ENCODE assay signal across 8 cellular contexts in the genomic region with DNA sequence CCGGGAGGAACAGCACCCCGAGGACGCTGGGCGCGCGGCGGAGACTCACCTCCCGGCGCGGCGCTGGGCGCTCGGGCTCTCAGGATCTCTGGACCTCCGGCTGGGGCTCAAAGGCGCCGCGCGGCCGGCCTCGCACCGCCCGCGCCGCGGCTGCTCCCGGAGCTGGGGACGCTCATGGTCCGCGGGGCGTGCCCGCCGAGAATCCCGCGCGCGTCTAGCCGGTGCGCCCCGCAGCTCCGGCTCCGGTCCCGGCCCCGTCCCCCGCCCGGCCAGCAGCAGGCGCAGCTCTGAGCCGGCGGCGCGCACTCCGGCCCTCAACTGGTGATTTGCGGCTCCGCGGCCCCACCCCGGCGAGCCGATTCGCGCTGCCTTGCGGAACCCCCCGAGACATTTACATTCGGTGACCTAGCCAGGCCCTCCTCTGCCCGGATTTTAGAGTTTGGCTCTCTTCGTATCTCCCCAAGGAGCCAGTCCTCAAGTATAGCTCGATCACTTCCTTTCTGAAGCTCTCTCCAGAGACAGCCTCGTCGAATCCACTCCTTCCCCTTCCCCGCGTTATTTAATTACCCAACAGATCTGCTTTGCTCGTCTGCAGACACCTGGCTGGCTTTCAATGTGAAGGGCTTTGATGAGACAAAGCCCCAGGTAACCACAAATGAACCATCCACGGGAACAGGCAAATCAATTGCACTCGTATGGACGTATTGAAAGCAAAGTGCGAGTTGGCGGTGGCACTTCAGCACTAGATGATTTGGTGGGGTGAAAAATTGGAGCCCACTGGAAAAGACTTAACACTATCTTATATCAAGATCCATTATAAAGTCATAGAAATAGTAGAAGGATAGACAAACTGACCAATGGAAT. TPM values are rescaled to one million over a fixed set of nuclear protein-coding genes. Genes with fewer than 3 reads are reported as not detected.
DNase-seq lines count a peak whose midpoint lies in the region; ATAC-seq and TF ChIP-seq lines count a peak whose summit lies in the region.

A gene (minus strand): TSS at position 289 of the 864 bp plus-strand sequence. CDS start 6,907 bp downstream, outside the sequence.

- H3K4me3 Mint-ChIP-seq in IgD-negative memory B cell: peak within 1 kb of the TSS; percentile 90 to 98 (median 97)

- no peaks in the 10 kb centered on the region for H3K27me3 Mint-ChIP-seq in IgD-negative memory B cell

- no peaks in the 10 kb centered on the region for H3K9me3 Mint-ChIP-seq in IgD-negative memory B cell

- TF ChIP-seq POLR2A in lower leg skin (IDR thresholded peaks at IDR 0.05): no peak

- peaks cover 2% of the 10 kb centered on the region for H3K36me3 Mint-ChIP-seq in IgD-negative memory B cell

- H3K4me3 ChIP-seq in lower leg skin (ENCODE audit: low read depth, poor library complexity, severe bottlenecking): peak within 1 kb of the TSS; percentile 55

- intact Hi-C loops in lower leg skin (cut with DNase I; ENCODE audit: low total_unique reads): no loop called here

- TF ChIP-seq CTCF in lower leg skin (IDR thresholded peaks at IDR 0.05) (no peak), subcutaneous adipose tissue (IDR thresholded peaks at IDR 0.05; ENCODE audit: low read depth) (no peak)

- peaks cover 27 to 47% (median 39%) of the 10 kb centered on the region in 3 donors for H3K4me1 Mint-ChIP-seq in IgD-negative memory B cell

- 2 to 12% methylated on average over 13 to 74 of the region's 75 CpGs for WGBS in lower leg skin, 2 donors

- peak within 1 kb of the TSS; percentile 12 to 92 (median 84) for H3K27ac Mint-ChIP-seq in IgD-negative memory B cell

- DNase-seq in NCI-H82 (lab: John Stamatoyannopoulos, UW) (peak; percentile 66), NCI-H82 treated with DMSO at 0.1 percent for 48 hours (lab: John Stamatoyannopoulos, UW; ENCODE audit: unreplicated experiment) (no peak), SK-N-DZ (ENCODE audit: low spot score) (peak; percentile 31), ecto neural progenitor cell (ENCODE audit: low spot score) (peak; percentile 85), lower leg skin (ENCODE audit: low spot score in 2 of 2) (peak in 1 of 2 donors; percentile 93)

- peak; percentile 69 for ATAC-seq in GM21528 (IDR thresholded peaks at IDR 0.05; ENCODE audit: low FRiP score, unreplicated experiment)

RNA-seq across cellular contexts. Expression of the gene that starts here (rescaled TPM):
- 2.7 TPM for polyA plus RNA-seq in IgD-negative memory B cell
- 0.77 and 1.7 TPM in 2 replicates for polyA plus RNA-seq in SK-N-DZ (2014; cell fraction: cytosol; rRNA removed)
- 1.3 and 1.6 TPM in 2 replicates for polyA plus RNA-seq in SK-N-DZ (2014; cell fraction: nucleus; rRNA removed)
- total RNA-seq in lower leg skin: 10 to 100 TPM; 41.8 to 57.5 (median 45.8) TPM
- 10 to 100 TPM; 22.3 to 98.7 (median 28.3) TPM for total RNA-seq in subcutaneous adipose tissue
